Comparison of ENCODE assay signal across 31 cellular contexts in genomic region chr1:29890201-29890959, GRCh38.
"Had no signal": no experiment of that assay in that cellular context is flagged by ENCODE, and none has a peak within 500 bp of the region (broad histone marks: within the 10 kb centered on the region; RNA-seq: fewer than 3 reads in every experiment).

No MANE protein-coding gene starts in this region.

- H3K36me3 Mint-ChIP-seq: activated naive CD8-positive, alpha-beta T cell had no signal

- H3K27me3 ChIP-seq: adrenal gland, body of pancreas, colonic mucosa had no signal

- H3K4me1 ChIP-seq: adrenal gland, body of pancreas, colonic mucosa had no signal

- ATAC-seq: activated CD4-positive, CD25-positive, alpha-beta regulatory T cell treated with anti-CD3 and anti-CD28 coated beads, Interleukin-2, amount 50 U/mL, for 24 hours; activated CD8-positive, alpha-beta T cell treated with anti-CD3 and anti-CD28 coated beads for 36 hours; activated T-cell treated with anti-CD3 and anti-CD28 coated beads, Interleukin-2, amount 50 U/mL, for 4 hours; activated T-helper 17 cell treated with anti-CD3 and anti-CD28 coated beads, Interleukin-2, amount 50 U/mL, for 72 hours; body of pancreas; T-helper 17 cell had no signal

- H3K27me3 Mint-ChIP-seq: activated B cell treated with CpG ODN at 0.5 μM for 24 hours had no signal

- H3K9me3 ChIP-seq: adrenal gland, body of pancreas, colonic mucosa had no signal

- H3K4me3 Mint-ChIP-seq: activated B cell treated with CpG ODN at 0.5 μM for 24 hours; activated CD8-positive, alpha-beta T cell treated with anti-CD3 and anti-CD28 coated beads for 36 hours; activated naive CD8-positive, alpha-beta T cell; activated T-cell treated with anti-CD3 and anti-CD28 coated beads, Interleukin-2, amount 50 U/mL, for 4 hours; activated T-helper 17 cell treated with anti-CD3 and anti-CD28 coated beads, Interleukin-2, amount 50 U/mL, for 72 hours; dendritic cell treated with granulocyte-macrophage colony-stimulating factor and Interleukin-4, amounts not matched to agents 40 ng/mL and 50 ng/mL, for 4 days; T-helper 17 cell; T-helper 2 cell treated with Interferon-gamma antibody and Interleukin-4, amounts not matched to agents 5 μg/mL and 100 μg/mL, for 36 hours had no signal

- H3K4me1 Mint-ChIP-seq: activated B cell treated with CpG ODN at 0.5 μM for 24 hours; activated T-helper 17 cell treated with anti-CD3 and anti-CD28 coated beads, Interleukin-2, amount 50 U/mL, for 72 hours had no signal

- H3K27ac Mint-ChIP-seq: activated B cell treated with CpG ODN at 0.5 μM for 24 hours; activated CD8-positive, alpha-beta T cell treated with anti-CD3 and anti-CD28 coated beads for 36 hours; activated naive CD8-positive, alpha-beta T cell; activated T-helper 17 cell treated with anti-CD3 and anti-CD28 coated beads, Interleukin-2, amount 50 U/mL, for 72 hours; dendritic cell treated with granulocyte-macrophage colony-stimulating factor and Interleukin-4, amounts not matched to agents 40 ng/mL and 50 ng/mL, for 4 days; T-helper 17 cell; T-helper 2 cell treated with Interferon-gamma antibody and Interleukin-4, amounts not matched to agents 5 μg/mL and 100 μg/mL, for 36 hours had no signal

- H3K36me3 ChIP-seq: adrenal gland, colonic mucosa, WERI-Rb-1 had no signal

- H3K4me3 ChIP-seq: adrenal gland, body of pancreas, colonic mucosa, dorsolateral prefrontal cortex had no signal

- DNase-seq: activated B cell treated with CpG ODN at 0.5 μM for 24 hours; activated CD4-positive, alpha-beta T cell treated with anti-CD3 and anti-CD28 coated beads for 48 hours; activated CD4-positive, alpha-beta T cell treated with anti-CD3 and anti-CD28 coated beads, Interleukin-2, amount 50 U/mL, for 1 hour; activated CD4-positive, alpha-beta T cell treated with anti-CD3 and anti-CD28 coated beads, Interleukin-2, amount 50 U/mL, for 48 hours; activated CD8-positive, alpha-beta memory T cell treated with anti-CD3 and anti-CD28 coated beads for 24 hours; activated CD8-positive, alpha-beta T cell treated with anti-CD3 and anti-CD28 coated beads for 36 hours; activated effector memory CD4-positive, alpha-beta T cell treated with Interleukin-2 at 50 U/mL for 16 hours; activated gamma-delta T cell treated with Interleukin-2 at 50 U/mL for 16 hours; activated naive CD4-positive, alpha-beta T cell treated with anti-CD3 and anti-CD28 coated beads, Interleukin-2, amount 50 U/mL, for 16 hours; activated naive CD4-positive, alpha-beta T cell treated with Interleukin-2 at 50 U/mL for 16 hours; activated T-cell treated with anti-CD3 and anti-CD28 coated beads, Interleukin-2, amount 50 U/mL, for 4 hours; amygdala; aorta; body of pancreas; central memory CD4-positive, alpha-beta T cell; cerebellar nuclear complex; colonic mucosa; dorsolateral prefrontal cortex; effector CD8-positive, alpha-beta T cell; foreskin fibroblast; T-helper 1 cell; T-helper 17 cell; T1000; WERI-Rb-1 had no signal

- H3K27ac ChIP-seq: adrenal gland, body of pancreas, colonic mucosa, dorsolateral prefrontal cortex, epithelial cell of prostate, WERI-Rb-1 had no signal

- H3K9me3 Mint-ChIP-seq: activated B cell treated with CpG ODN at 0.5 μM for 24 hours; activated CD8-positive, alpha-beta T cell treated with anti-CD3 and anti-CD28 coated beads for 36 hours; activated T-cell treated with anti-CD3 and anti-CD28 coated beads, Interleukin-2, amount 50 U/mL, for 4 hours; activated T-helper 17 cell treated with anti-CD3 and anti-CD28 coated beads, Interleukin-2, amount 50 U/mL, for 72 hours; dendritic cell treated with granulocyte-macrophage colony-stimulating factor and Interleukin-4, amounts not matched to agents 40 ng/mL and 50 ng/mL, for 4 days; T-helper 2 cell treated with Interferon-gamma antibody and Interleukin-4, amounts not matched to agents 5 μg/mL and 100 μg/mL, for 36 hours had no signal
